ENCODE assay signal across 18 cellular contexts in genomic region chr6:108927927-108928326, GRCh38.
DNase-seq lines count a peak whose midpoint lies in the region; ATAC-seq, FAIRE-seq and TF ChIP-seq lines count a peak whose summit lies in the region.
"Had no signal": no experiment of that assay in that cellular context is flagged by ENCODE, and none has a peak within 500 bp of the region (broad histone marks: within the 10 kb centered on the region; RNA-seq: fewer than 3 reads in every experiment).

No MANE protein-coding gene starts in this region.

- H3K9me3 ChIP-seq in T-helper 17 cell (ENCODE audit: control insufficient read depth, low read length, poor library complexity, severe bottlenecking) (no peaks in the 10 kb centered on the region), H1 (ENCODE audit: insufficient read depth in 2 of 2, low read depth in 1 of 2, low read length in 1 of 2) (no peaks in the 10 kb centered on the region), A673 (ENCODE audit: low read depth, low read length, poor library complexity, severe bottlenecking) (no peaks in the 10 kb centered on the region)

- H4K91ac ChIP-seq in H1 (replicated peaks; ENCODE audit: insufficient read length, low read length) = no peak overlapping the region

- no peaks in the 10 kb centered on the region for H4K20me1 ChIP-seq in H1 (replicated peaks in 1 of 2; ENCODE audit: control insufficient read depth in 1 of 2, insufficient read depth in 2 of 2, low read length in 2 of 2)
- H4K20me1 ChIP-seq: BLaER1 treated with 17β-estradiol and CSF1 and Interleukin-3, amounts not matched to agents 10 nM and 100 nM had no signal

- H3K79me1 ChIP-seq in H1 (ENCODE audit: low read depth, low read length) = no peaks in the 10 kb centered on the region

- CTCF ChIA-PET in H1 (lab: Charles Lee; ENCODE audit: partially characterized antibody) (interaction anchor here (0.7 to 2.4 kb wide), 5 partner anchors 10 to 144 kb away, joined by 3 to 10 read pairs (median 5); no protein-coding TSS in a partner anchor), A673 (lab: Charles Lee) (no interaction called here)

- H3K36me3 ChIP-seq in H1 (ENCODE audit: control insufficient read depth in 2 of 4, insufficient read depth in 4 of 4, low read length in 3 of 4) (no peaks in the 10 kb centered on the region), A673 (ENCODE audit: insufficient read depth, low read length, poor library complexity, severe bottlenecking) (no peaks in the 10 kb centered on the region)
- H3K36me3 ChIP-seq: BLaER1 treated with 17β-estradiol and CSF1 and Interleukin-3, amounts not matched to agents 10 nM and 100 nM had no signal

- TF ChIP-seq RAD21 in H1 (IDR thresholded peaks at IDR 0.05 in 1 of 2, conservative IDR thresholded peaks at IDR 0.05 in 1 of 2; ENCODE audit: low read depth in 2 of 2, low read length in 2 of 2) = no peak

- H3K4me1 Mint-ChIP-seq in T-helper 17 cell = peaks cover 3% of the 10 kb centered on the region
- H3K4me1 Mint-ChIP-seq in stimulated activated effector memory CD8-positive, alpha-beta T cell treated with anti-CD3 and anti-CD28 coated beads, Interleukin-12 subunit alpha, Interleukin-12 subunit beta, amount 100 ng/mL, for 72 hours = peaks cover 21% of the 10 kb centered on the region

- no peak overlapping the region for H3K56ac ChIP-seq in H1 (replicated peaks; ENCODE audit: insufficient read length, low read depth, low read length)

- peak overlapping the region; percentile 39 for H3K27ac Mint-ChIP-seq in T-helper 17 cell
- H3K27ac Mint-ChIP-seq in stimulated activated effector memory CD8-positive, alpha-beta T cell treated with anti-CD3 and anti-CD28 coated beads, Interleukin-12 subunit alpha, Interleukin-12 subunit beta, amount 100 ng/mL, for 72 hours = no peak overlapping the region
- H3K27ac Mint-ChIP-seq: H9 had no signal

- peak; percentile 69 for FAIRE-seq in H1 (lab: Jason Lieb, UNC)
- FAIRE-seq: GM12891 had no signal

- H2BK12ac ChIP-seq in H1 (ENCODE audit: low read depth, low read length) = no peak overlapping the region

- no peak overlapping the region for H2BK20ac ChIP-seq in H1 (ENCODE audit: low read length)

- H2BK5ac ChIP-seq in H1 (ENCODE audit: low read depth, low read length) = no peak overlapping the region

- no peak overlapping the region for H3K9ac ChIP-seq in H1 (replicated peaks in 1 of 4; ENCODE audit: extremely low read depth in 1 of 4, low read depth in 3 of 4, low read length in 3 of 4)
- H3K9ac ChIP-seq: BLaER1 treated with 17β-estradiol and CSF1 and Interleukin-3, amounts not matched to agents 10 nM and 100 nM had no signal

- POLR2A ChIA-PET in H1 (lab: Charles Lee; ENCODE audit: partially characterized antibody) (no interaction called here), A673 (lab: Charles Lee; ENCODE audit: low non-redundant PET) (no interaction called here)

- no peak overlapping the region for H2BK120ac ChIP-seq in H1 (replicated peaks; ENCODE audit: low read depth, low read length)

- peak; percentile 36 for DNase-seq in ELR (ENCODE audit: low read depth)
- peak; percentile 11 for DNase-seq in LHCN-M2 (ENCODE audit: low read depth)
- DNase-seq in T-helper 17 cell = no peak
- no peak for DNase-seq in H1 (ENCODE audit: low read depth in 1 of 2, low spot score in 2 of 2)
- no peak for DNase-seq in stimulated activated effector memory CD8-positive, alpha-beta T cell treated with anti-CD3 and anti-CD28 coated beads, Interleukin-12 subunit alpha, Interleukin-12 subunit beta, amount 100 ng/mL, for 72 hours (ENCODE audit: low spot score in 2 of 2)
- no peak for DNase-seq in A673 (ENCODE audit: low spot score)
- DNase-seq: 8988T; ACHN; Calu3; CD4-positive, CD25-positive, alpha-beta regulatory T cell; DMS 273 treated with DMSO at 0.1 percent for 48 hours; DMS79; H9 had no signal

- BruUV-seq in A673 (replicated peaks; lab: Mats Ljungman, UMichigan) = no TSS peak

- WGBS in H1 (ENCODE audit: extremely low coverage in 1 of 2, insufficient coverage in 1 of 2, insufficient read length in 1 of 2, insufficient replicate concordance in 2 of 2, low coverage in 1 of 2, low lambda C conversion rate in 2 of 2, missing lambda C conversion rate in 1 of 2), 2 experiments = 78% methylated on average over 5 of the region's 5 CpGs; no CpG with 5 or more reads in 1 of the 2 experiments

- H3K4me1 ChIP-seq in H1 (replicated peaks in 1 of 4; ENCODE audit: control insufficient read depth in 3 of 4, insufficient read depth in 4 of 4, low read length in 3 of 4) (peaks cover 0 to 6% (median under 1%) of the 10 kb centered on the region in 4 experiments; a peak in 4 of 7 replicates), A673 (ENCODE audit: insufficient read depth, low read length, poor library complexity, severe bottlenecking) (no peaks in the 10 kb centered on the region)

- intact Hi-C loops in A673 (cut with micrococcal nuclease; ENCODE audit: unreplicated experiment) = no loop called here

- no peak overlapping the region for H3K4me3 Mint-ChIP-seq in T-helper 17 cell
- H3K4me3 Mint-ChIP-seq in stimulated activated effector memory CD8-positive, alpha-beta T cell treated with anti-CD3 and anti-CD28 coated beads, Interleukin-12 subunit alpha, Interleukin-12 subunit beta, amount 100 ng/mL, for 72 hours = no peak overlapping the region
- H3K4me3 Mint-ChIP-seq: CD4-positive, CD25-positive, alpha-beta regulatory T cell; GM23338; H9 had no signal

- H3K27ac ChIP-seq in H1 (ENCODE audit: low read depth, low read length) (no peak overlapping the region), A673 (ENCODE audit: low read depth, low read length, poor library complexity, severe bottlenecking) (no peak overlapping the region)
- H3K27ac ChIP-seq: BLaER1 treated with 17β-estradiol and CSF1 and Interleukin-3, amounts not matched to agents 10 nM and 100 nM had no signal

- no peaks in the 10 kb centered on the region for H3K23me2 ChIP-seq in H1 (ENCODE audit: low read depth, low read length)

- no peak overlapping the region for H4K5ac ChIP-seq in H1 (ENCODE audit: insufficient read length, low read depth, low read length)

- TF ChIP-seq POLR2A in H1 (IDR thresholded peaks at IDR 0.05; ENCODE audit: control extremely low read depth in 1 of 2, low read depth in 2 of 2, low read length in 2 of 2) = no peak

- no peak overlapping the region for H3K4ac ChIP-seq in H1 (replicated peaks; ENCODE audit: insufficient read length, low read depth, low read length)

- no peak for TF ChIP-seq EP300 in H1 (IDR thresholded peaks at IDR 0.05; ENCODE audit: borderline replicate concordance in 1 of 2, low read depth in 2 of 2, low read length in 2 of 2)

- no peak overlapping the region for H3K14ac ChIP-seq in H1 (ENCODE audit: insufficient read length)

- H3K18ac ChIP-seq in H1 (ENCODE audit: extremely low read depth, low read length) = no peak overlapping the region

- no peaks in the 10 kb centered on the region for H3K9me3 Mint-ChIP-seq in stimulated activated effector memory CD8-positive, alpha-beta T cell treated with anti-CD3 and anti-CD28 coated beads, Interleukin-12 subunit alpha, Interleukin-12 subunit beta, amount 100 ng/mL, for 72 hours
- H3K9me3 Mint-ChIP-seq: GM23338 had no signal

- H3K4me3 ChIP-seq in H1 (ENCODE audit: extremely low read depth in 1 of 4, insufficient read depth in 2 of 4, low read depth in 3 of 4, low read length in 4 of 4) (no peak overlapping the region), A673 (ENCODE audit: low read depth, low read length, poor library complexity, severe bottlenecking) (no peak overlapping the region)
- H3K4me3 ChIP-seq: BLaER1 treated with 17β-estradiol and CSF1 and Interleukin-3, amounts not matched to agents 10 nM and 100 nM; GM23338 had no signal

- ATAC-seq in T-helper 17 cell (no peak), HG02759 (IDR thresholded peaks at IDR 0.05; ENCODE audit: unreplicated experiment) (no peak), GM18520 (IDR thresholded peaks at IDR 0.05; ENCODE audit: unreplicated experiment) (no peak)
- no peak for ATAC-seq in stimulated activated effector memory CD8-positive, alpha-beta T cell treated with anti-CD3 and anti-CD28 coated beads, Interleukin-12 subunit alpha, Interleukin-12 subunit beta, amount 100 ng/mL, for 72 hours
- ATAC-seq: GM23338 had no signal

- H2AK5ac ChIP-seq in H1 (ENCODE audit: low read depth, low read length) = no peak overlapping the region

- TF ChIP-seq CTCF in H1 (IDR thresholded peaks at IDR 0.05; ENCODE audit: control extremely low read depth in 1 of 3, insufficient read depth in 1 of 3, low read depth in 1 of 3, low read length in 3 of 3) = no peak
- TF ChIP-seq CTCF in A673 (conservative IDR thresholded peaks at IDR 0.05; ENCODE audit: low read depth, low read length) = no peak

- peaks cover 2% of the 10 kb centered on the region for H3K36me3 Mint-ChIP-seq in T-helper 17 cell (ENCODE audit: low read depth)
- H3K36me3 Mint-ChIP-seq in stimulated activated effector memory CD8-positive, alpha-beta T cell treated with anti-CD3 and anti-CD28 coated beads, Interleukin-12 subunit alpha, Interleukin-12 subunit beta, amount 100 ng/mL, for 72 hours = no peaks in the 10 kb centered on the region

- no peak overlapping the region for H2BK15ac ChIP-seq in H1 (ENCODE audit: low read length)

- no peaks in the 10 kb centered on the region for H3K27me3 ChIP-seq in H1 (replicated peaks in 1 of 4; ENCODE audit: control insufficient read depth in 3 of 4, extremely low read depth in 1 of 4, insufficient read depth in 3 of 4, low read length in 3 of 4)
- no peaks in the 10 kb centered on the region for H3K27me3 ChIP-seq in A673 (replicated peaks; ENCODE audit: insufficient read depth, low read depth, low read length, poor library complexity)
- H3K27me3 ChIP-seq: BLaER1 treated with 17β-estradiol and CSF1 and Interleukin-3, amounts not matched to agents 10 nM and 100 nM had no signal

- H2AFZ ChIP-seq in H1 (ENCODE audit: low read length) = no peak overlapping the region

- no peak overlapping the region for H3K4me2 ChIP-seq in H1 (ENCODE audit: insufficient read depth in 1 of 2, low read depth in 2 of 2, low read length in 2 of 2)

- H3K79me2 ChIP-seq in H1 (ENCODE audit: control insufficient read depth in 1 of 2, insufficient read depth in 2 of 2, low read length in 2 of 2) = no peaks in the 10 kb centered on the region

- no peak overlapping the region for H3K23ac ChIP-seq in H1 (ENCODE audit: insufficient read length)

- H4K8ac ChIP-seq in H1 (ENCODE audit: extremely low read depth, insufficient read depth, low read length) = no peak overlapping the region

- H3K27me3 Mint-ChIP-seq in T-helper 17 cell = no peaks in the 10 kb centered on the region

TF ChIP-seq in H1, 55 proteins besides CTCF, POLR2A, EP300 and RAD21 (continues in another document):
- TF ChIP-seq BCL11A (IDR thresholded peaks at IDR 0.05; ENCODE audit: low read depth in 2 of 2, low read length in 2 of 2) = no peak
- no peak for TF ChIP-seq SP2 (IDR thresholded peaks at IDR 0.05; ENCODE audit: low read length)
- TF ChIP-seq BRCA1 (IDR thresholded peaks at IDR 0.05; ENCODE audit: low read depth, low read length) = no peak
- TF ChIP-seq JUN (IDR thresholded peaks at IDR 0.05; ENCODE audit: low read depth, low read length) = no peak
- no peak for TF ChIP-seq RBBP5 (IDR thresholded peaks at IDR 0.05; ENCODE audit: borderline replicate concordance, low read depth, low read length)
- TF ChIP-seq KDM4A (IDR thresholded peaks at IDR 0.05; ENCODE audit: low read depth, low read length, severe bottlenecking) = no peak
- TF ChIP-seq POLR2AphosphoS5 (IDR thresholded peaks at IDR 0.05; ENCODE audit: low read depth, low read length) = no peak
- no peak for TF ChIP-seq JUND (IDR thresholded peaks at IDR 0.05; ENCODE audit: low read length)

Comparison
In these comparisons a context has a peak if more than half of its experiments do, and no peak if none do; other contexts are left out.
1. DNase-seq: peak in ELR (single experiment) and LHCN-M2 (single experiment); none in T-helper 17 cell (0 of 3), H1 (0 of 2), stimulated activated effector memory CD8-positive, alpha-beta T cell treated with anti-CD3 and anti-CD28 coated beads, Interleukin-12 subunit alpha, Interleukin-12 subunit beta, amount 100 ng/mL, for 72 hours (0 of 2) and A673 (single experiment).